8 cellular contexts compared by ENCODE assay signal in the genomic region with DNA sequence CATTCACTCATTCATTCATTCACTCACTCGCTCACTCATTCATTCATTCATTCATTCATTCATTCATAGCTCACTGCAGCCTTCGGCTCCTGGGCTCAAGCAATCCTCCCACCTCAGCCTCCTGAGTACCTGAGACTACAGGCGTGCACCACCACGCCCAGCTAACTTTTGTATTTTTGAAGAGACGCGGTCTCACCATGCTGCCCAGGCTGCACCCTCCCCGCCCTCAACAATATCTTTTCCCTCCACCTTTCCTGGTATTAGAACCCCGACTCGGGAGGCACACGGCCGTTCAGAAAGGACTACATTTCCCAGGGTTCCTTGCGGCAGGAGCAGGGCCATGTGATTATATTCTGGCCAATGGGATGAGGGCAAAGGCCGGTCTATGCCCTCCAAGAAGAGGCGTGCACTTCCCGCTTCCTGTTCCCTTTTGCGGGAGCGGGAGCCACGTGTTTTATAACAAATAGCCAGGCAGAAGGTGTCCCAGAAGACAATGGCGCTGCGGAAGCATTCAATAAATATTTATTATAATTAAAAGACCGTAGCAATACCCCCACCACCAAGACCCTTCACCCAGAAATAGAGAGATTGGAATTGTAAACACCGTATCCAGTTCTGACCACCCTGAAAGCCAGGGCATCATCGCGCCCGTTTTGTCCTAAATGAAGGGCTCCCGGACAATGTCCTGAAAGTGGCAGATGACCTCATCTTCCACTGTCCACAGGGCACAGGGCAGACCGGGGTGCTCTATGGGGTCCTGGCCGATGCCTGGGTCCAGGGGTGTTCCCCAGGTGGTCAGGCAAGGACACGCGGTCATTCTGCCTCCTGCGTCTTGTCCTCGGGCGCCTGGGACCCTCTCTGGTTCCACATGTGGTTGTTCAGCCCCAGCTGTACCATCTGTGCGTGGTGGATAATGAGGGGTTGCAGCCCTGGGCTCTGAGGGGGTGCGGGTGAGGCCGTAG. TPM values are rescaled to one million over a fixed set of nuclear protein-coding genes. Genes with fewer than 3 reads are reported as not detected.
DNase-seq lines count a peak whose midpoint lies in the region; ATAC-seq, FAIRE-seq and TF ChIP-seq lines count a peak whose summit lies in the region.

No MANE protein-coding gene starts in this region.

- H3K9me2 ChIP-seq in SU-DHL-6 (replicated peaks; ENCODE audit: insufficient read depth, low read length), result no peaks in the 10 kb centered on the region

- H3K4me1 ChIP-seq in parathyroid adenoma, result peaks cover 9% of the 10 kb centered on the region
- H3K4me1 ChIP-seq in tibial artery, result peaks cover 0 to 43% (median 30%) of the 10 kb centered on the region in 4 donors

- H2AFZ ChIP-seq in SU-DHL-6 (ENCODE audit: low read depth, low read length, severe bottlenecking), result peak overlapping the region; percentile 72
- peak overlapping the region; percentile 68 for H2AFZ ChIP-seq in parathyroid adenoma

- peak overlapping the region; percentile 63 for H3K4me3 Mint-ChIP-seq in activated naive CD8-positive, alpha-beta T cell treated with anti-CD3 and anti-CD28 coated beads, Interleukin-2, amount 10 ng/mL, durations not matched to agents 7 days and 5 days

- H3K79me2 ChIP-seq in SU-DHL-6 (ENCODE audit: insufficient read depth, low read length) (no peaks in the 10 kb centered on the region), parathyroid adenoma (no peaks in the 10 kb centered on the region)

- ATAC-seq in activated naive CD8-positive, alpha-beta T cell treated with anti-CD3 and anti-CD28 coated beads, Interleukin-2, amount 10 ng/mL, durations not matched to agents 7 days and 5 days (ENCODE audit: low read depth), result peak; percentile 82
- ATAC-seq in Right ventricle myocardium inferior (peak; percentile 94), GM21526 (IDR thresholded peaks at IDR 0.05; ENCODE audit: low FRiP score, unreplicated experiment) (no peak)

- POLR2A ChIA-PET in activated naive CD8-positive, alpha-beta T cell treated with anti-CD3 and anti-CD28 coated beads, Interleukin-2, amount 10 ng/mL, durations not matched to agents 7 days and 5 days (lab: Charles Lee), result no interaction called here

- H3F3A ChIP-seq in SU-DHL-6 (ENCODE audit: insufficient read depth), result peaks cover 13% of the 10 kb centered on the region

- H3K27ac ChIP-seq in SU-DHL-6 (ENCODE audit: low read depth, low read length), result no peak overlapping the region
- H3K27ac ChIP-seq in parathyroid adenoma, result peak overlapping the region; percentile 56
- H3K27ac ChIP-seq in tibial artery, result peak overlapping the region; percentile 51

- DNase-seq in GM12892 (ENCODE audit: insufficient read length), result peak; percentile 85
- DNase-seq in NCI-H1417 (lab: John Stamatoyannopoulos, UW), result peak; percentile 73 to 95 (median 92)
- DNase-seq in activated naive CD8-positive, alpha-beta T cell treated with anti-CD3 and anti-CD28 coated beads, Interleukin-2, amount 10 ng/mL, durations not matched to agents 7 days and 5 days, result peak; percentile 67
- peak; percentile 91 for DNase-seq in Right ventricle myocardium inferior (ENCODE audit: missing footprints)
- peak; percentile 92 to 93 for DNase-seq in tibial artery

- H3K4me3 ChIP-seq in SU-DHL-6 (ENCODE audit: insufficient read depth, low read length, poor library complexity, severe bottlenecking) (peak overlapping the region; percentile 36), parathyroid adenoma (ENCODE audit: low read depth, low read length) (no peak overlapping the region), tibial artery (peak overlapping the region in 1 of 2 donors; percentile 10)

- H4K20me1 ChIP-seq in SU-DHL-6 (ENCODE audit: low read depth, low read length), result no peaks in the 10 kb centered on the region

- peaks cover 12% of the 10 kb centered on the region for H3K4me1 Mint-ChIP-seq in activated naive CD8-positive, alpha-beta T cell treated with anti-CD3 and anti-CD28 coated beads, Interleukin-2, amount 10 ng/mL, durations not matched to agents 7 days and 5 days

- TF ChIP-seq CTCF in SU-DHL-6 (IDR thresholded peaks at IDR 0.05; ENCODE audit: insufficient read depth, low read length, poor library complexity, severe bottlenecking), result no peak
- TF ChIP-seq CTCF in parathyroid adenoma (IDR thresholded peaks at IDR 0.05), result no peak
- TF ChIP-seq CTCF in tibial artery (IDR thresholded peaks at IDR 0.05), result no peak

- no peaks in the 10 kb centered on the region for H3K36me3 ChIP-seq in SU-DHL-6 (ENCODE audit: low read length)
- no peaks in the 10 kb centered on the region for H3K36me3 ChIP-seq in parathyroid adenoma (ENCODE audit: control insufficient read depth, insufficient read depth, low read length)
- peaks cover 27 to 37% (median 31%) of the 10 kb centered on the region in 3 donors for H3K36me3 ChIP-seq in tibial artery

- H3K27ac Mint-ChIP-seq in activated naive CD8-positive, alpha-beta T cell treated with anti-CD3 and anti-CD28 coated beads, Interleukin-2, amount 10 ng/mL, durations not matched to agents 7 days and 5 days, result peak overlapping the region; percentile 54

- peak overlapping the region; percentile 58 for H3K4me2 ChIP-seq in SU-DHL-6 (ENCODE audit: low read depth, low read length, poor library complexity, severe bottlenecking)
- peak overlapping the region; percentile 4 for H3K4me2 ChIP-seq in parathyroid adenoma (ENCODE audit: low read length)

- H3K9ac ChIP-seq in SU-DHL-6 (ENCODE audit: low read length) (peak overlapping the region; percentile 30; the same call in 1 of the 2 replicates), parathyroid adenoma (no peak overlapping the region)

- peak; percentile 85 for FAIRE-seq in GM12892 (lab: Jason Lieb, UNC)

- H3K27me3 Mint-ChIP-seq in activated naive CD8-positive, alpha-beta T cell treated with anti-CD3 and anti-CD28 coated beads, Interleukin-2, amount 10 ng/mL, durations not matched to agents 7 days and 5 days, result no peaks in the 10 kb centered on the region

- intact Hi-C loops in Right ventricle myocardium inferior (cut with DNase I) (no loop called here), tibial artery (cut with DNase I; ENCODE audit: low total_unique reads) (no loop called here)

- TF ChIP-seq POLR2A in GM12892 (IDR thresholded peaks at IDR 0.05; ENCODE audit: low read depth, low read length), result no peak

- peaks cover 1% of the 10 kb centered on the region for H3K9me3 Mint-ChIP-seq in activated naive CD8-positive, alpha-beta T cell treated with anti-CD3 and anti-CD28 coated beads, Interleukin-2, amount 10 ng/mL, durations not matched to agents 7 days and 5 days

- H3K27me3 ChIP-seq in SU-DHL-6 (ENCODE audit: low read length) (no peaks in the 10 kb centered on the region), parathyroid adenoma (ENCODE audit: control insufficient read depth, insufficient read depth, low read length) (no peaks in the 10 kb centered on the region), tibial artery (no peaks in the 10 kb centered on the region)

- peaks cover 16% of the 10 kb centered on the region for H3K36me3 Mint-ChIP-seq in activated naive CD8-positive, alpha-beta T cell treated with anti-CD3 and anti-CD28 coated beads, Interleukin-2, amount 10 ng/mL, durations not matched to agents 7 days and 5 days

- no peaks in the 10 kb centered on the region for H3K9me3 ChIP-seq in SU-DHL-6 (ENCODE audit: insufficient read depth, low read length)
- H3K9me3 ChIP-seq in parathyroid adenoma (ENCODE audit: control insufficient read depth, low read length), result no peaks in the 10 kb centered on the region
- no peaks in the 10 kb centered on the region for H3K9me3 ChIP-seq in tibial artery

RNA-seq across cellular contexts. Expression of gene TICAM1, which starts 15.8 kb away (rescaled TPM):
- polyA plus RNA-seq in GM12892 (2012; ENCODE audit: missing spikeins), result 6.7 TPM
- 10 to 100 TPM; 14.1 to 14.3 TPM for total RNA-seq in activated naive CD8-positive, alpha-beta T cell treated with anti-CD3 and anti-CD28 coated beads, Interleukin-2, amount 10 ng/mL, durations not matched to agents 7 days and 5 days
- total RNA-seq in Right ventricle myocardium inferior, result 7.3 TPM

RNA-seq across cellular contexts. Expression of gene FEM1A, which starts 24.2 kb away (rescaled TPM):
- polyA plus RNA-seq in GM12892 (2012; ENCODE audit: missing spikeins), result 0.17 TPM
- 10 to 100 TPM; 12.5 to 12.6 TPM for total RNA-seq in activated naive CD8-positive, alpha-beta T cell treated with anti-CD3 and anti-CD28 coated beads, Interleukin-2, amount 10 ng/mL, durations not matched to agents 7 days and 5 days
- 47.0 TPM for total RNA-seq in Right ventricle myocardium inferior

RNA-seq across cellular contexts. Expression of gene PLIN3, which starts 51.8 kb away (rescaled TPM):
- 32.8 TPM for polyA plus RNA-seq in GM12892 (2012; ENCODE audit: missing spikeins)
- 10 to 100 TPM; 22.8 to 25.5 TPM for total RNA-seq in activated naive CD8-positive, alpha-beta T cell treated with anti-CD3 and anti-CD28 coated beads, Interleukin-2, amount 10 ng/mL, durations not matched to agents 7 days and 5 days
- 34.0 TPM for total RNA-seq in Right ventricle myocardium inferior
